ENCODE assay signal across 14 cellular contexts in the genomic region with DNA sequence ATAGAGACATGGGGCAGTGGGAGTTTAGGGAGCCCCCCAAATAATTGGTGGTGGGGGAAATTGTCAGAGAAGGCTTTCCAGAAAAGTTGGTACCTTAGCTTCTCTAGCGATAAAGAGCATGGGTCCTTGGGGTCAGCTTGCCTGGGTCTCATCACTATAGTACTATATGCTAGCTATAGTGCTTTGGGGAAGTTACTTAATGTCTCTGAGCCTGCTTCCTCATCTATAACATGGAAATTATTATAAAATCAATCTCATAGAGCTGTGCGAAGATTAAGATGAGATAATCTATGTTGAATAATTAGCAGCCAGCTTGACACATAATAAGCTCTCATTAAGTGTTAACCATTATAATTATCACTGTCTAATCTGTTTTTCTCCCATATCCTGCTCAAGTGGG.
"Had no signal": no experiment of that assay in that cellular context is flagged by ENCODE, and none has a peak within 500 bp of the region (broad histone marks: within the 10 kb centered on the region; RNA-seq: fewer than 3 reads in every experiment).

No MANE protein-coding gene starts in this region.

- H3K36me3 Mint-ChIP-seq: stimulated activated memory B cell treated with anti-CD40 and anti-IgM and Interleukin-4, amounts not matched to agents 10 μg/mL and 1 μg/mL and 100 μg/mL, for 72 hours had no signal

- ATAC-seq: activated naive CD8-positive, alpha-beta T cell treated with anti-CD3 and anti-CD28 coated beads, Interleukin-2, amount 50 U/mL, for 24 hours; stimulated activated memory B cell treated with anti-CD40 and anti-IgM and Interleukin-4, amounts not matched to agents 10 μg/mL and 1 μg/mL and 100 μg/mL, for 72 hours had no signal

- H3K27me3 Mint-ChIP-seq: activated CD4-positive, alpha-beta T cell treated with anti-CD3 and anti-CD28 coated beads, Interleukin-2, amount 10 ng/mL, durations not matched to agents 7 days and 5 days; activated naive CD8-positive, alpha-beta T cell treated with anti-CD3 and anti-CD28 coated beads, Interleukin-2, amount 50 U/mL, for 24 hours; stimulated activated memory B cell treated with anti-CD40 and anti-IgM and Interleukin-4, amounts not matched to agents 10 μg/mL and 1 μg/mL and 100 μg/mL, for 72 hours had no signal

- H3K9me3 Mint-ChIP-seq: activated naive CD8-positive, alpha-beta T cell treated with anti-CD3 and anti-CD28 coated beads, Interleukin-2, amount 50 U/mL, for 24 hours; stimulated activated memory B cell treated with anti-CD40 and anti-IgM and Interleukin-4, amounts not matched to agents 10 μg/mL and 1 μg/mL and 100 μg/mL, for 72 hours had no signal

- H3K27ac Mint-ChIP-seq: activated naive CD8-positive, alpha-beta T cell treated with anti-CD3 and anti-CD28 coated beads, Interleukin-2, amount 50 U/mL, for 24 hours had no signal

- H3K4me3 Mint-ChIP-seq: activated CD4-positive, alpha-beta T cell treated with anti-CD3 and anti-CD28 coated beads, Interleukin-2, amount 10 ng/mL, durations not matched to agents 7 days and 5 days; activated naive CD8-positive, alpha-beta T cell treated with anti-CD3 and anti-CD28 coated beads, Interleukin-2, amount 50 U/mL, for 24 hours; stimulated activated memory B cell treated with anti-CD40 and anti-IgM and Interleukin-4, amounts not matched to agents 10 μg/mL and 1 μg/mL and 100 μg/mL, for 72 hours had no signal

- DNase-seq: activated CD4-positive, alpha-beta T cell treated with anti-CD3 and anti-CD28 coated beads, Interleukin-2, amount 10 ng/mL, durations not matched to agents 7 days and 5 days; activated CD4-positive, CD25-positive, alpha-beta regulatory T cell; activated CD8-positive, alpha-beta memory T cell treated with anti-CD3 and anti-CD28 coated beads, Interleukin-2, amount 50 U/mL, for 48 hours; activated naive CD4-positive, alpha-beta T cell; activated naive CD8-positive, alpha-beta T cell treated with anti-CD3 and anti-CD28 coated beads, Interleukin-2, amount 50 U/mL, for 24 hours; aorta; cerebellar nuclear complex; effector CD8-positive, alpha-beta T cell; foreskin fibroblast; head of caudate nucleus; stimulated activated CD4-positive, alpha-beta T cell treated with anti-CD3 and anti-CD28 coated beads, Interleukin-2, amount 100 ng/mL, for 48 hours; T-helper 2 cell; transverse colon had no signal
